In genomic region chrX:275476-275966, GRCh38 we compare ENCODE assay signal across 8 cellular contexts. TPM values are rescaled to one million over a fixed set of nuclear protein-coding genes. Genes with fewer than 3 reads are reported as not detected.
DNase-seq lines count a peak whose midpoint lies in the region; ATAC-seq and TF ChIP-seq lines count a peak whose summit lies in the region.

No MANE protein-coding gene starts in this region.

- peak overlapping the region; percentile 96 for H3K4me3 ChIP-seq in LNCaP clone FGC (ENCODE audit: low read depth, low read length)
- peak overlapping the region; percentile 47 to 65 (median 57) for H3K4me3 ChIP-seq in heart right ventricle
- H3K4me3 ChIP-seq in skeletal muscle tissue (ENCODE audit: low read length in 3 of 3) = peak overlapping the region; percentile 59 to 75 (median 69)

- peak; percentile 14 for ATAC-seq in GM21717 (IDR thresholded peaks at IDR 0.05; ENCODE audit: unreplicated experiment)
- ATAC-seq in heart right ventricle = peak; percentile 12 to 63 (median 22)
- ATAC-seq in foreskin keratinocyte = no peak

- WGBS in heart right ventricle, 2 donors = 38 to 43% methylated on average over 32 of the region's 32 CpGs

- H3K36me3 ChIP-seq in heart right ventricle = no peaks in the 10 kb centered on the region
- H3K36me3 ChIP-seq in skeletal muscle tissue (ENCODE audit: control insufficient read depth in 3 of 3, insufficient read depth in 3 of 3, low read length in 3 of 3) = no peaks in the 10 kb centered on the region

- no peak for TF ChIP-seq CTCF in LNCaP clone FGC (IDR thresholded peaks at IDR 0.05; ENCODE audit: control insufficient read depth, extremely low read depth, insufficient read depth)
- TF ChIP-seq CTCF in heart right ventricle (IDR thresholded peaks at IDR 0.05) = no peak
- no peak for TF ChIP-seq CTCF in foreskin keratinocyte (conservative IDR thresholded peaks at IDR 0.05)

- peaks cover 0 to 23% (median 14%) of the 10 kb centered on the region in 9 donors for H3K4me1 ChIP-seq in heart right ventricle
- H3K4me1 ChIP-seq in skeletal muscle tissue (ENCODE audit: control insufficient read depth in 3 of 3, insufficient read depth in 3 of 3, low read length in 3 of 3) = peaks cover 6 to 16% (median 12%) of the 10 kb centered on the region in 3 donors
- H3K4me1 ChIP-seq in foreskin keratinocyte = no peaks in the 10 kb centered on the region

- peaks cover 0 to 14% (median 0%) of the 10 kb centered on the region in 7 donors for H3K27me3 ChIP-seq in heart right ventricle
- H3K27me3 ChIP-seq in skeletal muscle tissue (ENCODE audit: control insufficient read depth in 3 of 3, insufficient read depth in 3 of 3, low read length in 3 of 3) = peaks cover 3 to 19% (median 7%) of the 10 kb centered on the region in 3 donors
- H3K27me3 ChIP-seq in foreskin keratinocyte = no peaks in the 10 kb centered on the region

- peak overlapping the region in 1 of 3 donors; percentile 72 for H3K9ac ChIP-seq in skeletal muscle tissue (ENCODE audit: low read depth in 1 of 3, low read length in 3 of 3)

- peak overlapping the region; percentile 30 to 82 (median 52) for H3K27ac ChIP-seq in heart right ventricle
- H3K27ac ChIP-seq in skeletal muscle tissue (ENCODE audit: low read depth, low read length) = no peak overlapping the region
- no peak overlapping the region for H3K27ac ChIP-seq in foreskin keratinocyte

- intact Hi-C loops in heart right ventricle (cut with DNase I) = loop anchor here in 1 of 10 donors (5.0 kb wide), 1 partner anchor 42 kb away; the partner anchor contains the start of gene GTPBP6

- H3K9me3 ChIP-seq in heart right ventricle (no peaks in the 10 kb centered on the region), skeletal muscle tissue (ENCODE audit: control insufficient read depth in 3 of 3, low read length in 3 of 3) (no peaks in the 10 kb centered on the region)

- DNase-seq in LNCaP clone FGC (ENCODE audit: low read depth) (no peak), heart right ventricle (peak in 1 of 2 donors; percentile 36), foreskin keratinocyte (no peak), SKM-1 (lab: John Stamatoyannopoulos, UW; ENCODE audit: unreplicated experiment) (no peak), NCI-H1694 (lab: John Stamatoyannopoulos, UW) (no peak)
- no peak for DNase-seq in central memory CD4-positive, alpha-beta T cell

RNA-seq across cellular contexts. Expression of gene PLCXD1, which starts 5.7 kb away (rescaled TPM):
- total RNA-seq in heart right ventricle = 1 to 10 TPM; 1.9 to 6.5 (median 2.7) TPM
- 10 to 100 TPM in 1 of 2 donors, 1 to 10 TPM in 1; 3.0 to 19.9 TPM for polyA plus RNA-seq in heart right ventricle
- total RNA-seq in skeletal muscle tissue = 5.2 TPM
- total RNA-seq in foreskin keratinocyte = 15.1 and 20.5 TPM in 2 replicates
- 10.6 and 15.1 TPM in 2 replicates for polyA plus RNA-seq in foreskin keratinocyte

RNA-seq across cellular contexts. Expression of gene GTPBP6, which starts 43.1 kb away (rescaled TPM):
- total RNA-seq in heart right ventricle (10 to 100 TPM; 29.8 to 55.4 (median 46.3) TPM), skeletal muscle tissue (30.8 TPM), foreskin keratinocyte (38.7 and 48.4 TPM in 2 replicates)
- polyA plus RNA-seq in heart right ventricle (100 to 1,000 TPM in 1 of 2 donors, 10 to 100 TPM in 1; 44.0 to 103 TPM), foreskin keratinocyte (49.1 and 55.4 TPM in 2 replicates)

Comparison
In these comparisons a context has a peak if more than half of its experiments do, and no peak if none do; other contexts are left out.
1. H3K27ac ChIP-seq: peak in heart right ventricle (10 of 10); none in skeletal muscle tissue (single experiment) and foreskin keratinocyte (single experiment).
2. Peak in every context shown above with its lines, with median percentiles within 50 percentile points of each other: H3K4me3 ChIP-seq.